ENCODE assay signal across 21 cellular contexts in the genomic region with DNA sequence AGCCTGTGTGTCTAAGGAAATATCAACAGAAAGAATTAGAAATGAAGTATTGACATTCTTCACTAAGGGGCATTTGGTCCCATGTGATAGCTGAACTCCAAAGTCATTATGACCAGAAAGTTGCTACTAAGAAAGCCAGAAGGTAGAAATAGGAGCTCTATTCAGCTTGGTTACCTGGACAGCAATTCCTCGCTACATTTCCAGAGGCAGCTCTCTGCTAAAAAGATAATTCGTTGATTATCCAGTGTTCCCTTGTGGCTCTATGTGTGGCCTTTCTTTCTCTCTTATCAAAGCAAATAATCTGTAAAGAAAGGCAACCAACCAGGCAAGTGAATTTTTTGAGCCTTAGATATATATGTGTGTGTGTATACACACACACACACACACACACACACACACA.
DNase-seq lines count a peak whose midpoint lies in the region; TF ChIP-seq lines count a peak whose summit lies in the region.
"Had no signal": no experiment of that assay in that cellular context is flagged by ENCODE, and none has a peak within 500 bp of the region (broad histone marks: within the 10 kb centered on the region; RNA-seq: fewer than 3 reads in every experiment).

No MANE protein-coding gene starts in this region.

- H3K36me3 Mint-ChIP-seq in endodermal cell (ENCODE audit: low read depth) = no peaks in the 10 kb centered on the region
- no peaks in the 10 kb centered on the region for H3K36me3 Mint-ChIP-seq in osteocyte (ENCODE audit: unreplicated experiment)
- H3K36me3 Mint-ChIP-seq: activated naive CD4-positive, alpha-beta T cell treated with anti-CD3 and anti-CD28 coated beads, Interleukin-2, amount 10 ng/mL, durations not matched to agents 7 days and 5 days; CD8-positive, alpha-beta T cell had no signal

- H3K9ac ChIP-seq in HUES48 (ENCODE audit: low read depth, low read length) = no peak overlapping the region
- no peak overlapping the region for H3K9ac ChIP-seq in endodermal cell (ENCODE audit: extremely low read depth, low read length, poor library complexity, severe bottlenecking)
- H3K9ac ChIP-seq: KMS-11 had no signal

- DNase-seq in NCI-H510A treated with DMSO at 0.1 percent for 48 hours (lab: John Stamatoyannopoulos, UW) (peak; percentile 48), endodermal cell (no peak), osteocyte (ENCODE audit: extremely low spot score, unreplicated experiment) (no peak), amniotic stem cell (lab: John Stamatoyannopoulos, UW) (no peak), posterior cingulate gyrus (no peak), GM10266 (ENCODE audit: extremely low spot score) (no peak)
- DNase-seq: activated naive CD4-positive, alpha-beta T cell treated with anti-CD3 and anti-CD28 coated beads, Interleukin-2, amount 10 ng/mL, durations not matched to agents 7 days and 5 days; activated T-cell treated with anti-CD3 and anti-CD28 coated beads, Interleukin-2, amount 50 U/mL, for 72 hours; CD8-positive, alpha-beta T cell; central memory CD4-positive, alpha-beta T cell; dorsolateral prefrontal cortex; GDM1; left ventricle myocardium superior; NCI-H1092 treated with DMSO at 0.1 percent for 48 hours; NCI-H446 treated with DMSO at 0.1 percent for 48 hours; stimulated activated CD4-positive, alpha-beta T cell treated with anti-CD3 and anti-CD28 coated beads, Interleukin-2, amount 100 ng/mL, for 24 hours; stimulated activated naive CD4-positive, alpha-beta T cell; testis had no signal

- H3K27ac Mint-ChIP-seq in endodermal cell = no peak overlapping the region
- H3K27ac Mint-ChIP-seq in osteocyte (ENCODE audit: unreplicated experiment) = no peak overlapping the region
- H3K27ac Mint-ChIP-seq: activated naive CD4-positive, alpha-beta T cell treated with anti-CD3 and anti-CD28 coated beads, Interleukin-2, amount 10 ng/mL, durations not matched to agents 7 days and 5 days; activated T-cell treated with anti-CD3 and anti-CD28 coated beads, Interleukin-2, amount 50 U/mL, for 72 hours; CD8-positive, alpha-beta T cell had no signal

- H3K27me3 ChIP-seq in HUES48 (ENCODE audit: control insufficient read depth, insufficient read depth, low read length) (no peaks in the 10 kb centered on the region), endodermal cell (ENCODE audit: control insufficient read depth, insufficient read depth, low read length, poor library complexity, severe bottlenecking) (no peaks in the 10 kb centered on the region)
- H3K27me3 ChIP-seq: dorsolateral prefrontal cortex, testis had no signal

- intact Hi-C loops in posterior cingulate gyrus (cut with DNase I) = no loop called here

- H3K36me3 ChIP-seq in HUES48 (ENCODE audit: control insufficient read depth, insufficient read depth, low read length) (no peaks in the 10 kb centered on the region), endodermal cell (ENCODE audit: control insufficient read depth, insufficient read depth, low read length) (no peaks in the 10 kb centered on the region)

- H3K4me1 Mint-ChIP-seq in endodermal cell = peaks cover 30% of the 10 kb centered on the region
- peaks cover 3% of the 10 kb centered on the region for H3K4me1 Mint-ChIP-seq in osteocyte (ENCODE audit: unreplicated experiment)
- H3K4me1 Mint-ChIP-seq: activated naive CD4-positive, alpha-beta T cell treated with anti-CD3 and anti-CD28 coated beads, Interleukin-2, amount 10 ng/mL, durations not matched to agents 7 days and 5 days had no signal

- H3K27ac ChIP-seq in HUES48 (ENCODE audit: low read depth, low read length) = peak overlapping the region; percentile 37
- H3K27ac ChIP-seq in endodermal cell (ENCODE audit: low read depth, low read length) = no peak overlapping the region
- H3K27ac ChIP-seq: dorsolateral prefrontal cortex, KMS-11, testis had no signal

- H3K27me3 Mint-ChIP-seq in endodermal cell (ENCODE audit: insufficient read depth) (peaks cover 7% of the 10 kb centered on the region), osteocyte (ENCODE audit: unreplicated experiment) (no peaks in the 10 kb centered on the region)
- H3K27me3 Mint-ChIP-seq: activated naive CD4-positive, alpha-beta T cell treated with anti-CD3 and anti-CD28 coated beads, Interleukin-2, amount 10 ng/mL, durations not matched to agents 7 days and 5 days had no signal

- H3K4me1 ChIP-seq in HUES48 (ENCODE audit: control insufficient read depth, insufficient read depth, low read length) (peaks cover 23% of the 10 kb centered on the region), endodermal cell (ENCODE audit: control insufficient read depth, insufficient read depth, low read length) (no peaks in the 10 kb centered on the region)
- H3K4me1 ChIP-seq: testis had no signal

- 72 to 92% methylated on average over 2 of the region's 2 CpGs for WGBS in endodermal cell (ENCODE audit: insufficient coverage in 1 of 2, insufficient read length in 1 of 2), 2 experiments

- no peak overlapping the region for H3K4me3 ChIP-seq in HUES48 (ENCODE audit: low read depth, low read length)
- H3K4me3 ChIP-seq in endodermal cell (ENCODE audit: low read length) = no peak overlapping the region
- H3K4me3 ChIP-seq: dorsolateral prefrontal cortex, testis had no signal

- H3K9me3 Mint-ChIP-seq in endodermal cell (peaks cover 1% of the 10 kb centered on the region), osteocyte (ENCODE audit: unreplicated experiment) (peaks cover 5% of the 10 kb centered on the region)

- H3K4me3 Mint-ChIP-seq in endodermal cell (no peak overlapping the region), osteocyte (ENCODE audit: unreplicated experiment) (no peak overlapping the region)
- H3K4me3 Mint-ChIP-seq: activated naive CD4-positive, alpha-beta T cell treated with anti-CD3 and anti-CD28 coated beads, Interleukin-2, amount 10 ng/mL, durations not matched to agents 7 days and 5 days; activated T-cell treated with anti-CD3 and anti-CD28 coated beads, Interleukin-2, amount 50 U/mL, for 72 hours; CD8-positive, alpha-beta T cell; nephron had no signal

- no peaks in the 10 kb centered on the region for H3K9me3 ChIP-seq in HUES48 (ENCODE audit: control insufficient read depth, insufficient read depth, low read length)
- no peaks in the 10 kb centered on the region for H3K9me3 ChIP-seq in endodermal cell (ENCODE audit: control insufficient read depth, low read length)
- H3K9me3 ChIP-seq: testis had no signal

- TF ChIP-seq CTCF in endodermal cell (conservative IDR thresholded peaks at IDR 0.05) = peak; percentile 60
- TF ChIP-seq CTCF in osteocyte (IDR thresholded peaks at IDR 0.05) = peak; percentile 17
- no peak for TF ChIP-seq CTCF in GM10266 (IDR thresholded peaks at IDR 0.05; ENCODE audit: control insufficient read depth, insufficient read depth, low read depth, missing control alignments)
